ENCODE assay signal across 8 cellular contexts in the genomic region with DNA sequence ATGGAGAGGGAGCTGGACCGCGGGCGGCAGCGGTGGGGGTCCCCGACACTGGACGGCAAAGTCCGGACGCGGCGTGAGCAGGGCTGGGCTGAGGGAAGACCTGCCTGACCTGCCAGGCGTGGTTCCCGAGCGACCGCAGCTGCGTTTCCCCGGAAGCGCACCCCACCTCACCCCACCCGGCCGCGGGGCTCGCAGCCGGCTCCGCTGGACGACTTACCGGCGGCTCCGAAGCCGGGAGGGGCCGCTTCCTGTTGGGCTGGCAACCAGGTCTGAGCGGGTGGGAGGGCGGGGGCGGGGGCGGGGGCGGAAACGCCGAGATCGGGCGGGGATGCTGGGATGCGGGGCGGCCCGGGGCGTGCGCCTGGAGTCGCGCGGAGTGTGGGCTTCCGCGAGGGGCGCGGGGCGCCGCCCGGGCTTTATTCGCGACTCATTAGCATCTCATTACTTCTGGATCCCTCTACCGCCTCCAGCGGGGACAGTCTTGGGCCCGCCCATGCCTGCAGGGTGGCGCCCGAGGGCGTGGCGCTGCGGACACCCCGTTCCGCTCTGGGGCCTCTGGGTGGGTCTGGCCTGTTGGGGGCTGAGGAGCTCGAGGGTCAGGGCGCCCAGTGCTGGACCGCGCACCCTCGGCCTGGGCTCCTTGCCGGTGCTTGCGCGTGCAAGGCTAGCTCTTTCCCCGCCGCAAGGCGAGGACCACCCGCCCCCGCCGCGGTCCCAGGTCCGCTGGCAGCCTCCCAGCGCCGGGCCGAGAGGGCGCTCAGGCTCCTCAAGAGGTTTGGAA. TPM values are rescaled to one million over a fixed set of nuclear protein-coding genes. Genes with fewer than 3 reads are reported as not detected.
DNase-seq lines count a peak whose midpoint lies in the region; ATAC-seq and TF ChIP-seq lines count a peak whose summit lies in the region.

A gene with protein sequence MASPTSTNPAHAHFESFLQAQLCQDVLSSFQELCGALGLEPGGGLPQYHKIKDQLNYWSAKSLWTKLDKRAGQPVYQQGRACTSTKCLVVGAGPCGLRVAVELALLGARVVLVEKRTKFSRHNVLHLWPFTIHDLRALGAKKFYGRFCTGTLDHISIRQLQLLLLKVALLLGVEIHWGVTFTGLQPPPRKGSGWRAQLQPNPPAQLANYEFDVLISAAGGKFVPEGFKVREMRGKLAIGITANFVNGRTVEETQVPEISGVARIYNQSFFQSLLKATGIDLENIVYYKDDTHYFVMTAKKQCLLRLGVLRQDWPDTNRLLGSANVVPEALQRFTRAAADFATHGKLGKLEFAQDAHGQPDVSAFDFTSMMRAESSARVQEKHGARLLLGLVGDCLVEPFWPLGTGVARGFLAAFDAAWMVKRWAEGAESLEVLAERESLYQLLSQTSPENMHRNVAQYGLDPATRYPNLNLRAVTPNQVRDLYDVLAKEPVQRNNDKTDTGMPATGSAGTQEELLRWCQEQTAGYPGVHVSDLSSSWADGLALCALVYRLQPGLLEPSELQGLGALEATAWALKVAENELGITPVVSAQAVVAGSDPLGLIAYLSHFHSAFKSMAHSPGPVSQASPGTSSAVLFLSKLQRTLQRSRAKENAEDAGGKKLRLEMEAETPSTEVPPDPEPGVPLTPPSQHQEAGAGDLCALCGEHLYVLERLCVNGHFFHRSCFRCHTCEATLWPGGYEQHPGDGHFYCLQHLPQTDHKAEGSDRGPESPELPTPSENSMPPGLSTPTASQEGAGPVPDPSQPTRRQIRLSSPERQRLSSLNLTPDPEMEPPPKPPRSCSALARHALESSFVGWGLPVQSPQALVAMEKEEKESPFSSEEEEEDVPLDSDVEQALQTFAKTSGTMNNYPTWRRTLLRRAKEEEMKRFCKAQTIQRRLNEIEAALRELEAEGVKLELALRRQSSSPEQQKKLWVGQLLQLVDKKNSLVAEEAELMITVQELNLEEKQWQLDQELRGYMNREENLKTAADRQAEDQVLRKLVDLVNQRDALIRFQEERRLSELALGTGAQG (minus strand): TSS at position 271 of the 781 bp plus-strand sequence. CDS start 1,576 bp downstream, outside the sequence.

- no TSS peak for BruUV-seq in Calu3 (replicated peaks; lab: Mats Ljungman, UMichigan)

- peak within 1 kb of the TSS; percentile 93 to 97 for H3K4me3 ChIP-seq in foreskin fibroblast (ENCODE audit: low read depth in 1 of 2, low read length in 2 of 2)
- peak within 1 kb of the TSS; percentile 54 for H3K4me3 ChIP-seq in neuron (ENCODE audit: low read length)
- peak within 1 kb of the TSS; percentile 95 for H3K4me3 ChIP-seq in thoracic aorta

- no peaks in the 10 kb centered on the region for H3K27me3 ChIP-seq in neuron (ENCODE audit: insufficient read depth, low read length)
- H3K27me3 ChIP-seq in thoracic aorta (replicated peaks; ENCODE audit: insufficient read depth), result no peaks in the 10 kb centered on the region

- H3K36me3 ChIP-seq in neuron (ENCODE audit: insufficient read depth, low read length) (peaks cover 12% of the 10 kb centered on the region), thoracic aorta (peaks cover 9% of the 10 kb centered on the region)

- peak within 1 kb of the TSS; percentile 85 for H2AFZ ChIP-seq in neuron (ENCODE audit: low read depth, low read length)

- peak within 1 kb of the TSS; percentile 91 for H3K27ac Mint-ChIP-seq in Calu3 (ENCODE audit: unreplicated experiment)

- H3K27ac ChIP-seq in thoracic aorta, result peak within 1 kb of the TSS; percentile 73 to 90

- H3K27me3 Mint-ChIP-seq in Calu3 (ENCODE audit: unreplicated experiment), result no peaks in the 10 kb centered on the region

- H3K4me1 ChIP-seq in neuron (ENCODE audit: insufficient read depth, low read length), result peaks cover 15% of the 10 kb centered on the region
- H3K4me1 ChIP-seq in thoracic aorta (ENCODE audit: control insufficient read depth in 1 of 2, low read depth in 2 of 2), result peaks cover 9 to 31% of the 10 kb centered on the region in 2 donors

- H3K9me3 ChIP-seq in neuron (ENCODE audit: low read length) (no peaks in the 10 kb centered on the region), thoracic aorta (no peaks in the 10 kb centered on the region)

- H3K4me1 Mint-ChIP-seq in Calu3 (ENCODE audit: low read depth, unreplicated experiment), result peaks cover 15% of the 10 kb centered on the region

- CTCF ChIA-PET in Calu3 (lab: Charles Lee), result interaction anchor here (0.6 to 1.7 kb wide), 4 partner anchors 15 to 1296 kb away, joined by 4 read pairs; a partner anchor contains a TSS

- ATAC-seq in GM19463 (IDR thresholded peaks at IDR 0.05; ENCODE audit: unreplicated experiment) (peak; percentile 57), thoracic aorta (ENCODE audit: insufficient number of reproducible peaks, low FRiP score, low read depth) (peak; percentile 41)

- TF ChIP-seq CTCF in Calu3 (IDR thresholded peaks at IDR 0.05; ENCODE audit: unreplicated experiment), result peak; percentile 35
- peak; percentile 36 for TF ChIP-seq CTCF in foreskin fibroblast (IDR thresholded peaks at IDR 0.05; ENCODE audit: low read depth, low read length)
- TF ChIP-seq CTCF in thoracic aorta (IDR thresholded peaks at IDR 0.05), result peak; percentile 44

- H3K36me3 Mint-ChIP-seq in Calu3 (ENCODE audit: insufficient read depth, unreplicated experiment), result peaks cover 32% of the 10 kb centered on the region

- intact Hi-C loops in Calu3 (cut with micrococcal nuclease; ENCODE audit: unreplicated experiment), result no loop called here

- H3K9me3 Mint-ChIP-seq in Calu3 (ENCODE audit: low read depth, unreplicated experiment), result no peaks in the 10 kb centered on the region

- H3K4me3 Mint-ChIP-seq in Calu3 (ENCODE audit: low read depth, unreplicated experiment), result peak within 1 kb of the TSS; percentile 95

- DNase-seq in Calu3 (peak; percentile 77), HK-2 (ENCODE audit: unreplicated experiment) (peak; percentile 67), RPMI7951 (ENCODE audit: low read depth) (peak; percentile 70), foreskin fibroblast (peak; percentile 65 to 87), thoracic aorta (ENCODE audit: low spot score) (no peak)
- DNase-seq in activated T-helper 9 cell treated with anti-CD3 and anti-CD28 coated beads, Interleukin-2, amount 50 U/mL, for 16 hours (ENCODE audit: low read depth), result peak; percentile 60

RNA-seq across cellular contexts. Expression of the gene that starts here (rescaled TPM):
- total RNA-seq in Calu3 (2022), result 22.5 and 25.4 TPM in 2 replicates
- 19.9 and 22.3 TPM in 2 replicates for total RNA-seq in RPMI7951 (2014; rRNA removed; shearing (Covaris generic))
- total RNA-seq in thoracic aorta, result 100 to 1,000 TPM in 1 of 2 donors, 10 to 100 TPM in 1; 60.6 to 105 TPM
